Comparison of ENCODE assay signal across 14 cellular contexts in genomic region chr5:117999939-118000549, GRCh38.
DNase-seq lines count a peak whose midpoint lies in the region; ATAC-seq and TF ChIP-seq lines count a peak whose summit lies in the region.
"Had no signal": no experiment of that assay in that cellular context is flagged by ENCODE, and none has a peak within 500 bp of the region (broad histone marks: within the 10 kb centered on the region; RNA-seq: fewer than 3 reads in every experiment).

No MANE protein-coding gene starts in this region.

- TF ChIP-seq CTCF in GM13977 (IDR thresholded peaks at IDR 0.05; ENCODE audit: extremely low read depth, insufficient read depth, missing control alignments) (no peak), gastroesophageal sphincter (IDR thresholded peaks at IDR 0.05) (no peak)

- H3K36me3 ChIP-seq in adipocyte (ENCODE audit: control insufficient read depth, insufficient read depth, low read length, severe bottlenecking) (no peaks in the 10 kb centered on the region), Karpas-422 (ENCODE audit: insufficient read depth, low read length) (no peaks in the 10 kb centered on the region), gastroesophageal sphincter (no peaks in the 10 kb centered on the region)

- H3K4me2 ChIP-seq in Karpas-422 (ENCODE audit: low read depth, low read length, poor library complexity, severe bottlenecking) = no peak overlapping the region
- H3K4me2 ChIP-seq: SK-N-SH had no signal

- no peak overlapping the region for H3K9ac ChIP-seq in adipocyte (ENCODE audit: low read length)
- no peak overlapping the region for H3K9ac ChIP-seq in Karpas-422 (ENCODE audit: low read length)
- H3K9ac ChIP-seq: SK-N-SH had no signal

- 56 to 72% methylated on average over 3 of the region's 3 CpGs for WGBS in gastroesophageal sphincter (ENCODE audit: low coverage in 1 of 2), 2 donors

- no peaks in the 10 kb centered on the region for H3K4me1 ChIP-seq in adipocyte (ENCODE audit: control insufficient read depth, insufficient read depth, low read length)
- H3K4me1 ChIP-seq in Karpas-422 (ENCODE audit: low read length) = no peaks in the 10 kb centered on the region
- no peaks in the 10 kb centered on the region for H3K4me1 ChIP-seq in gastroesophageal sphincter

- ATAC-seq in GM19463 (IDR thresholded peaks at IDR 0.05; ENCODE audit: unreplicated experiment) = peak; percentile 76
- peak; percentile 70 for ATAC-seq in HG03095 (IDR thresholded peaks at IDR 0.05; ENCODE audit: unreplicated experiment)
- ATAC-seq in gastroesophageal sphincter = no peak

- no peaks in the 10 kb centered on the region for H3K9me2 ChIP-seq in Karpas-422 (replicated peaks; ENCODE audit: insufficient read depth, low read length)
- H3K9me2 ChIP-seq: SK-N-SH had no signal

- in situ Hi-C loops in GM13977 (cut with MboI; ENCODE audit: low pct_unique_long_range_greater_than_20kb, low sequenced_read_pairs, unreplicated experiment) = no loop called here

- H3K9me3 ChIP-seq in adipocyte (ENCODE audit: control insufficient read depth, low read length) (no peaks in the 10 kb centered on the region), Karpas-422 (ENCODE audit: low read length) (no peaks in the 10 kb centered on the region), gastroesophageal sphincter (no peaks in the 10 kb centered on the region)

- H3K27ac ChIP-seq in Karpas-422 (ENCODE audit: low read length) = no peak overlapping the region
- no peak overlapping the region for H3K27ac ChIP-seq in gastroesophageal sphincter

- TF ChIP-seq POLR2A in gastroesophageal sphincter (IDR thresholded peaks at IDR 0.05) = no peak

- H4K20me1 ChIP-seq in Karpas-422 (ENCODE audit: insufficient read depth, low read depth, low read length) = no peaks in the 10 kb centered on the region

- TF ChIP-seq EP300 in gastroesophageal sphincter (IDR thresholded peaks at IDR 0.05) = no peak

- DNase-seq in GM13977 (ENCODE audit: low spot score) (peak; percentile 5), adipocyte (ENCODE audit: low read depth) (peak; percentile 44), SW480 (ENCODE audit: low spot score) (no peak), Karpas-422 (no peak), NOMO-1 treated with dmso at 0.1 percent for 144 hours (lab: John Stamatoyannopoulos, UW; ENCODE audit: unreplicated experiment) (no peak)
- DNase-seq: activated naive CD8-positive, alpha-beta T cell treated with anti-CD3 and anti-CD28 coated beads, Interleukin-2, amount 10 ng/mL, durations not matched to agents 7 days and 5 days; CD4-positive, alpha-beta T cell; effector CD8-positive, alpha-beta T cell; NCI-H187 treated with DMSO at 0.1 percent for 48 hours; SK-N-SH; stimulated activated CD4-positive, alpha-beta T cell treated with anti-CD3 and anti-CD28 coated beads, Interleukin-4, amount 100 ng/mL, for 24 hours had no signal

- no peak overlapping the region for H2AFZ ChIP-seq in Karpas-422 (ENCODE audit: low read length)

- no peaks in the 10 kb centered on the region for H3K79me2 ChIP-seq in Karpas-422 (ENCODE audit: low read length)

- H3K27me3 ChIP-seq in adipocyte (replicated peaks; ENCODE audit: control insufficient read depth, insufficient read depth, low read length) (no peaks in the 10 kb centered on the region), Karpas-422 (ENCODE audit: low read length) (no peaks in the 10 kb centered on the region), gastroesophageal sphincter (no peaks in the 10 kb centered on the region)

- H3K4me3 ChIP-seq in adipocyte (ENCODE audit: low read length) (no peak overlapping the region), Karpas-422 (ENCODE audit: low read length) (no peak overlapping the region), gastroesophageal sphincter (no peak overlapping the region)

Comparison
In these comparisons a context has a peak if more than half of its experiments do, and no peak if none do; other contexts are left out.
1. DNase-seq: peak in GM13977 (single experiment) and adipocyte (single experiment); none in SW480 (single experiment), Karpas-422 (single experiment) and NOMO-1 treated with dmso at 0.1 percent for 144 hours (single experiment).